ENCODE assay signal across 19 cellular contexts in genomic region chr4:44806076-44806475, GRCh38.
A peak's percentile ranks its signal among the peaks of the same experiment; 100 is the strongest.
DNase-seq lines count a peak whose midpoint lies in the region; ATAC-seq and TF ChIP-seq lines count a peak whose summit lies in the region.
"Had no signal": no experiment of that assay in that cellular context is flagged by ENCODE, and none has a peak within 500 bp of the region (broad histone marks: within the 10 kb centered on the region; RNA-seq: fewer than 3 reads in every experiment).

No MANE protein-coding gene starts in this region.

- no peak overlapping the region for H3K27ac ChIP-seq in breast epithelium
- no peak overlapping the region for H3K27ac ChIP-seq in effector memory CD4-positive, alpha-beta T cell (ENCODE audit: insufficient read depth, low read length, poor library complexity, severe bottlenecking)
- H3K27ac ChIP-seq: BLaER1 treated with 17β-estradiol and CSF1 and Interleukin-3, amounts not matched to agents 10 nM and 100 nM; SK-N-MC had no signal

- peaks cover 6% of the 10 kb centered on the region for H3K4me1 Mint-ChIP-seq in MCF 10A (ENCODE audit: insufficient read depth, unreplicated experiment)

- DNase-seq in MCF 10A (ENCODE audit: unreplicated experiment) (no peak), breast epithelium (ENCODE audit: low spot score in 2 of 2) (no peak), NCI-H69 (lab: John Stamatoyannopoulos, UW) (peak; percentile 50), NCI-H128 (lab: John Stamatoyannopoulos, UW; ENCODE audit: unreplicated experiment) (no peak), SHP77 treated with DMSO at 0.1 percent for 48 hours (lab: John Stamatoyannopoulos, UW) (no peak)
- DNase-seq in effector memory CD4-positive, alpha-beta T cell, result no peak
- DNase-seq: Caco-2, DMS153, HFFc6, Kasumi-1, NCI-H146, NCI-H345, NCI-H526, T-cell had no signal

- H3K36me3 Mint-ChIP-seq in MCF 10A (ENCODE audit: insufficient read depth, unreplicated experiment), result no peaks in the 10 kb centered on the region
- H3K36me3 Mint-ChIP-seq: IgD-negative memory B cell, T-cell had no signal

- H3K4me3 Mint-ChIP-seq in MCF 10A (ENCODE audit: unreplicated experiment), result peak overlapping the region; percentile 40
- H3K4me3 Mint-ChIP-seq: HFFc6, IgD-negative memory B cell, T-cell had no signal

- no peak for TF ChIP-seq CTCF in MCF 10A (IDR thresholded peaks at IDR 0.05; ENCODE audit: unreplicated experiment)
- TF ChIP-seq CTCF in breast epithelium (IDR thresholded peaks at IDR 0.05), result no peak

- no peak overlapping the region for H3K27ac Mint-ChIP-seq in MCF 10A (ENCODE audit: low read depth, unreplicated experiment)
- H3K27ac Mint-ChIP-seq: HFFc6, IgD-negative memory B cell, T-cell had no signal

- H3K27me3 Mint-ChIP-seq in MCF 10A (ENCODE audit: insufficient read depth, unreplicated experiment), result no peaks in the 10 kb centered on the region
- H3K27me3 Mint-ChIP-seq: IgD-negative memory B cell, T-cell had no signal

- no peaks in the 10 kb centered on the region for H3K36me3 ChIP-seq in breast epithelium
- H3K36me3 ChIP-seq in effector memory CD4-positive, alpha-beta T cell (ENCODE audit: control insufficient read depth, insufficient read depth, low read length), result no peaks in the 10 kb centered on the region
- H3K36me3 ChIP-seq: BLaER1 treated with 17β-estradiol and CSF1 and Interleukin-3, amounts not matched to agents 10 nM and 100 nM had no signal

- H3K9me3 ChIP-seq in breast epithelium, result no peaks in the 10 kb centered on the region
- H3K9me3 ChIP-seq in effector memory CD4-positive, alpha-beta T cell (ENCODE audit: control insufficient read depth, low read length), result no peaks in the 10 kb centered on the region
- H3K9me3 ChIP-seq: BLaER1 treated with 17β-estradiol and CSF1 and Interleukin-3, amounts not matched to agents 10 nM and 100 nM; Caco-2 had no signal

- intact Hi-C loops in MCF 10A (cut with micrococcal nuclease), result no loop called here
- intact Hi-C loops in breast epithelium (cut with DNase I; ENCODE audit: low total_unique reads), result no loop called here

- no peak overlapping the region for H3K4me3 ChIP-seq in breast epithelium
- peak overlapping the region; percentile 26 for H3K4me3 ChIP-seq in effector memory CD4-positive, alpha-beta T cell (ENCODE audit: insufficient read depth, low read depth, low read length, poor library complexity, severe bottlenecking)
- H3K4me3 ChIP-seq: BLaER1 treated with 17β-estradiol and CSF1 and Interleukin-3, amounts not matched to agents 10 nM and 100 nM; SK-N-MC had no signal

- no peak for TF ChIP-seq POLR2A in breast epithelium (IDR thresholded peaks at IDR 0.05)

- BruUV-seq in MCF 10A (replicated peaks; lab: Mats Ljungman, UMichigan), result no TSS peak

- no peaks in the 10 kb centered on the region for H3K9me3 Mint-ChIP-seq in MCF 10A (ENCODE audit: unreplicated experiment)
- H3K9me3 Mint-ChIP-seq: T-cell had no signal

- no peaks in the 10 kb centered on the region for H3K4me1 ChIP-seq in breast epithelium
- H3K4me1 ChIP-seq in effector memory CD4-positive, alpha-beta T cell (ENCODE audit: control insufficient read depth, insufficient read depth, low read length, poor library complexity, severe bottlenecking), result no peaks in the 10 kb centered on the region
- H3K4me1 ChIP-seq: BLaER1 treated with 17β-estradiol and CSF1 and Interleukin-3, amounts not matched to agents 10 nM and 100 nM; Caco-2 had no signal

- CTCF ChIA-PET in MCF 10A (lab: Yijun Ruan, JAX), result interaction anchor here (1.3 to 1.5 kb wide), 2 partner anchors 14 to 48 kb away, joined by 3 to 4 read pairs; no protein-coding TSS in a partner anchor

- no peaks in the 10 kb centered on the region for H3K27me3 ChIP-seq in breast epithelium
- no peaks in the 10 kb centered on the region for H3K27me3 ChIP-seq in effector memory CD4-positive, alpha-beta T cell (replicated peaks; ENCODE audit: control insufficient read depth, insufficient read depth, low read length, poor library complexity, severe bottlenecking)
- H3K27me3 ChIP-seq: BLaER1 treated with 17β-estradiol and CSF1 and Interleukin-3, amounts not matched to agents 10 nM and 100 nM had no signal

- ATAC-seq in GM21576 (IDR thresholded peaks at IDR 0.05; ENCODE audit: unreplicated experiment) (no peak), HG02623 (IDR thresholded peaks at IDR 0.05; ENCODE audit: unreplicated experiment) (no peak)
- ATAC-seq: T-cell had no signal

- POLR2A ChIA-PET in MCF 10A (lab: Yijun Ruan, JAX), result interaction anchor here (0.7 kb wide), 2 partner anchors 440 to 605 kb away, joined by 3 read pairs; no protein-coding TSS in a partner anchor
